8 cellular contexts compared by ENCODE assay signal in genomic region chr2:27494944-27495554, GRCh38. TPM values are rescaled to one million over a fixed set of nuclear protein-coding genes. Genes with fewer than 3 reads are reported as not detected.
DNase-seq lines count a peak whose midpoint lies in the region; ATAC-seq and TF ChIP-seq lines count a peak whose summit lies in the region.

Gene FNDC4, minus strand, starts transcription at chr2:27495200. Its CDS starts 521 bp downstream, at chr2:27494679.

- H3K27ac ChIP-seq in ACC112 (ENCODE audit: low read depth, low read length) (no peak within 1 kb of the TSS), adipose tissue (ENCODE audit: low read depth, low read length) (no peak within 1 kb of the TSS), heart right ventricle (peak within 1 kb of the TSS in 4 of 10 donors; percentile 12 to 53 (median 52))

- peak within 1 kb of the TSS; percentile 96 for H2AFZ ChIP-seq in ACC112 (ENCODE audit: low read length, unreplicated experiment)

- H3K79me2 ChIP-seq in ACC112 (ENCODE audit: control insufficient read depth, insufficient read depth, low read length, unreplicated experiment) = no peaks in the 10 kb centered on the region

- H3K4me1 ChIP-seq in ACC112 (ENCODE audit: control insufficient read depth, insufficient read depth, low read length, unreplicated experiment) (peaks cover 19% of the 10 kb centered on the region), heart right ventricle (peaks cover 0 to 31% (median 9%) of the 10 kb centered on the region in 9 donors)

- H3K9me3 ChIP-seq in heart right ventricle = no peaks in the 10 kb centered on the region

- H3K36me3 ChIP-seq in ACC112 (ENCODE audit: insufficient read depth, low read length) (no peaks in the 10 kb centered on the region), heart right ventricle (no peaks in the 10 kb centered on the region)

- DNase-seq in HFF-Myc (ENCODE audit: extremely low read depth, low read depth) = no peak
- peak; percentile 17 to 28 for DNase-seq in heart right ventricle
- DNase-seq in posterior vena cava (ENCODE audit: low spot score) = peak; percentile 80
- DNase-seq in A172 (ENCODE audit: low spot score) = no peak
- DNase-seq in NCI-H446 treated with DMSO at 0.1 percent for 48 hours (lab: John Stamatoyannopoulos, UW) = no peak

- intact Hi-C loops in heart right ventricle (cut with DNase I) (loop anchor here in 4 of 10 donors (5.0 to 10.0 kb wide), 3 partner anchors 87 to 130 kb away; partner anchors contain the start of genes CCDC121 (in 2 of the 4), GPN1 (in 2 of the 4) and ZNF512 (in 2 of the 4)), posterior vena cava (cut with DNase I) (loop anchor here in 1 of 2 donors (10.0 kb wide), 1 partner anchor 90 kb away; the partner anchor contains the start of gene ZNF512)

- H3K4me3 ChIP-seq in ACC112 (ENCODE audit: low read depth, low read length) (peak within 1 kb of the TSS; percentile 91), HFF-Myc (replicated peaks; ENCODE audit: low read depth, low read length) (peak within 1 kb of the TSS; percentile 46), heart right ventricle (peak within 1 kb of the TSS; percentile 49 to 65 (median 58))

- H3K27me3 ChIP-seq in ACC112 (ENCODE audit: insufficient read depth, low read length) = no peaks in the 10 kb centered on the region
- H3K27me3 ChIP-seq in heart right ventricle = peaks cover 0 to 57% (median 13%) of the 10 kb centered on the region in 7 donors

- ATAC-seq in heart right ventricle (peak; percentile 27 to 69 (median 40)), GM21529 (IDR thresholded peaks at IDR 0.05; ENCODE audit: unreplicated experiment) (no peak)

- WGBS in adipose tissue, 3 donors = 0 to 2% (median 1%) methylated on average over 48 to 70 of the region's 70 CpGs
- 0 to 1% methylated on average over 59 to 70 of the region's 70 CpGs for WGBS in heart right ventricle, 2 donors

- TF ChIP-seq CTCF in HFF-Myc (IDR thresholded peaks at IDR 0.05; ENCODE audit: low read depth, low read length, missing control alignments) = no peak
- no peak for TF ChIP-seq CTCF in heart right ventricle (IDR thresholded peaks at IDR 0.05)

RNA-seq across cellular contexts. Expression of gene FNDC4, which starts in this region (rescaled TPM):
- polyA plus RNA-seq in adipose tissue (100 to 1,000 TPM in 1 of 3 donors, 10 to 100 TPM in 2; 38.5 to 158 (median 53.5) TPM), heart right ventricle (10 to 100 TPM in 1 of 2 donors, 1 to 10 TPM in 1; 2.3 to 11.3 TPM)
- total RNA-seq in heart right ventricle (10 to 100 TPM in 1 of 10 donors, 1 to 10 TPM in 7, under 1 TPM in 2; 0.58 to 11.7 (median 1.7) TPM), posterior vena cava (10 to 100 TPM; 11.7 to 22.1 TPM)
- 8.2 and 13.4 TPM in 2 replicates for total RNA-seq in A172 (2014; rRNA removed; shearing (Covaris generic))

Comparison
In these comparisons a context has a peak if more than half of its experiments do, and no peak if none do; other contexts are left out.
1. DNase-seq: peak in heart right ventricle (2 of 2) and posterior vena cava (single experiment); none in HFF-Myc (single experiment), A172 (single experiment) and NCI-H446 treated with DMSO at 0.1 percent for 48 hours (single experiment).
2. Peak in every context shown above with its lines, with median percentiles within 50 percentile points of each other: H3K4me3 ChIP-seq.